ENCODE assay signal across 21 cellular contexts in genomic region chrX:117517994-117518393, GRCh38.
DNase-seq lines count a peak whose midpoint lies in the region; ATAC-seq, FAIRE-seq and TF ChIP-seq lines count a peak whose summit lies in the region.
"Had no signal": no experiment of that assay in that cellular context is flagged by ENCODE, and none has a peak within 500 bp of the region (broad histone marks: within the 10 kb centered on the region; RNA-seq: fewer than 3 reads in every experiment).

No MANE protein-coding gene starts in this region.

- H2AFZ ChIP-seq in HepG2 (ENCODE audit: low read length) (no peak overlapping the region), astrocyte (ENCODE audit: low read depth, low read length) (no peak overlapping the region)

- TF ChIP-seq CTCF in HepG2 (CRISPR knock-in tag; IDR thresholded peaks at IDR 0.05) (no peak), right lobe of liver (IDR thresholded peaks at IDR 0.05) (no peak), astrocyte (IDR thresholded peaks at IDR 0.05; ENCODE audit: insufficient read depth, low read depth, low read length) (no peak), pancreas (IDR thresholded peaks at IDR 0.05) (no peak)

- no peak for TF ChIP-seq POLR2A in HepG2 (IDR thresholded peaks at IDR 0.05; ENCODE audit: insufficient read depth in 1 of 2, low read depth in 2 of 2, low read length in 2 of 2)
- TF ChIP-seq POLR2A in right lobe of liver (IDR thresholded peaks at IDR 0.05), result no peak

- no peak for TF ChIP-seq EP300 in HepG2 (IDR thresholded peaks at IDR 0.05; ENCODE audit: low read depth in 2 of 2, low read length in 2 of 2)
- no peak for TF ChIP-seq EP300 in HepG2 (CRISPR knock-in tag; IDR thresholded peaks at IDR 0.05; ENCODE audit: borderline replicate concordance)

- H3K4me3 ChIP-seq in HepG2 (replicated peaks in 1 of 3; ENCODE audit: insufficient read depth in 1 of 3, low read depth in 2 of 3, low read length in 3 of 3) (no peak overlapping the region), right lobe of liver (no peak overlapping the region), astrocyte (ENCODE audit: insufficient read depth, low read depth, low read length) (no peak overlapping the region), pancreas (no peak overlapping the region), H7 (ENCODE audit: insufficient read depth, low read depth, low read length) (no peak overlapping the region)
- H3K4me3 ChIP-seq: BLaER1 treated with 17β-estradiol and CSF1 and Interleukin-3, amounts not matched to agents 10 nM and 100 nM; GM12878 had no signal

- H3K9ac ChIP-seq in HepG2 (ENCODE audit: insufficient read depth, low read depth, low read length) (no peak overlapping the region), astrocyte (ENCODE audit: low read length) (no peak overlapping the region)
- H3K9ac ChIP-seq: BLaER1 treated with 17β-estradiol and CSF1 and Interleukin-3, amounts not matched to agents 10 nM and 100 nM had no signal

- no peaks in the 10 kb centered on the region for H3K27me3 ChIP-seq in HepG2 (ENCODE audit: control insufficient read depth in 1 of 2, insufficient read depth in 2 of 2, low read length in 2 of 2)
- H3K27me3 ChIP-seq in right lobe of liver, result no peaks in the 10 kb centered on the region
- no peaks in the 10 kb centered on the region for H3K27me3 ChIP-seq in astrocyte (ENCODE audit: insufficient read depth, low read length)
- no peaks in the 10 kb centered on the region for H3K27me3 ChIP-seq in pancreas
- H3K27me3 ChIP-seq in H7 (ENCODE audit: control insufficient read depth, insufficient read depth, low read length), result no peaks in the 10 kb centered on the region
- H3K27me3 ChIP-seq: BLaER1 treated with 17β-estradiol and CSF1 and Interleukin-3, amounts not matched to agents 10 nM and 100 nM had no signal

- H3K27me3 Mint-ChIP-seq in astrocyte (ENCODE audit: low read depth, unreplicated experiment), result no peaks in the 10 kb centered on the region
- H3K27me3 Mint-ChIP-seq: B cell; CD4-positive, alpha-beta T cell had no signal

- FAIRE-seq in HepG2 (lab: Jason Lieb, UNC), result no peak
- peak; percentile 52 for FAIRE-seq in astrocyte (lab: Jason Lieb, UNC)
- FAIRE-seq in pancreas (lab: Jason Lieb, UNC), result peak; percentile 45
- FAIRE-seq: D721Med, G401.6, GM12878, GM12892, GM18507 had no signal

- intact Hi-C loops in HepG2 (cut with micrococcal nuclease; ENCODE audit: unreplicated experiment), result no loop called here
- intact Hi-C loops in right lobe of liver (cut with DNase I), result no loop called here
- intact Hi-C loops in pancreas (cut with DNase I), result no loop called here

- H3K4me2 ChIP-seq in HepG2 (ENCODE audit: low read depth, low read length) (no peak overlapping the region), astrocyte (ENCODE audit: low read length) (no peak overlapping the region)
- H3K4me2 ChIP-seq: BLaER1 treated with 17β-estradiol and CSF1 and Interleukin-3, amounts not matched to agents 10 nM and 100 nM had no signal

- H3K4me3 Mint-ChIP-seq in astrocyte (ENCODE audit: unreplicated experiment), result no peak overlapping the region
- H3K4me3 Mint-ChIP-seq: B cell; CD4-positive, alpha-beta T cell; CD8-positive, alpha-beta T cell had no signal

- no peaks in the 10 kb centered on the region for H3K9me3 Mint-ChIP-seq in astrocyte (ENCODE audit: unreplicated experiment)
- H3K9me3 Mint-ChIP-seq: CD4-positive, alpha-beta T cell had no signal

- H3K36me3 ChIP-seq in HepG2 (replicated peaks in 1 of 2; ENCODE audit: control insufficient read depth in 1 of 2, insufficient read depth in 2 of 2, low read length in 2 of 2), result no peaks in the 10 kb centered on the region
- no peaks in the 10 kb centered on the region for H3K36me3 ChIP-seq in right lobe of liver
- no peaks in the 10 kb centered on the region for H3K36me3 ChIP-seq in astrocyte (ENCODE audit: insufficient read depth, low read length)
- H3K36me3 ChIP-seq in pancreas, result no peaks in the 10 kb centered on the region
- no peaks in the 10 kb centered on the region for H3K36me3 ChIP-seq in H7 (replicated peaks; ENCODE audit: control insufficient read depth, insufficient read depth, low read length)
- H3K36me3 ChIP-seq: BLaER1 treated with 17β-estradiol and CSF1 and Interleukin-3, amounts not matched to agents 10 nM and 100 nM had no signal

- WGBS in HepG2 (ENCODE audit: low lambda C conversion rate), result 0% methylated on average over 1 of the region's 1 CpG
- WGBS in right lobe of liver (ENCODE audit: insufficient coverage, low coverage, low lambda C conversion rate, missing lambda C conversion rate), result 41% methylated on average over 1 of the region's 1 CpG
- 83 to 90% methylated on average over 1 of the region's 1 CpG for WGBS in pancreas, 2 donors

- BruUV-seq in HepG2 (replicated peaks; lab: Mats Ljungman, UMichigan), result no TSS peak

- in situ Hi-C loops in HepG2 (cut with HindIII; ENCODE audit: extremely low pct_ligation_motif_present, low pct_unique_long_range_greater_than_20kb), result no loop called here
- in situ Hi-C loops in ACHN (cut with HindIII; ENCODE audit: low pct_ligation_motif_present, low pct_unique_long_range_greater_than_20kb, low sequenced_read_pairs), result no loop called here

- no peaks in the 10 kb centered on the region for H3K9me3 ChIP-seq in HepG2 (ENCODE audit: low read length)
- H3K9me3 ChIP-seq in right lobe of liver, result no peaks in the 10 kb centered on the region
- H3K9me3 ChIP-seq in astrocyte (ENCODE audit: insufficient read depth, low read depth, low read length), result no peaks in the 10 kb centered on the region
- H3K9me3 ChIP-seq in pancreas, result no peaks in the 10 kb centered on the region
- H3K9me3 ChIP-seq: BLaER1 treated with 17β-estradiol and CSF1 and Interleukin-3, amounts not matched to agents 10 nM and 100 nM; Caco-2 had no signal

- H3K27ac ChIP-seq in HepG2 (ENCODE audit: extremely low read length, insufficient read depth, low read length) (no peak overlapping the region), right lobe of liver (no peak overlapping the region), astrocyte (ENCODE audit: low read depth, low read length) (no peak overlapping the region), pancreas (no peak overlapping the region)
- H3K27ac ChIP-seq: 22Rv1; BLaER1 treated with 17β-estradiol and CSF1 and Interleukin-3, amounts not matched to agents 10 nM and 100 nM; C4-2B had no signal

- no peak overlapping the region for H3K27ac Mint-ChIP-seq in astrocyte (ENCODE audit: unreplicated experiment)
- H3K27ac Mint-ChIP-seq: B cell; CD4-positive, alpha-beta T cell; CD8-positive, alpha-beta T cell had no signal

- no peaks in the 10 kb centered on the region for H3K4me1 ChIP-seq in HepG2 (ENCODE audit: insufficient read depth, low read length)
- H3K4me1 ChIP-seq in right lobe of liver, result peaks cover 0 to 5% (median 0%) of the 10 kb centered on the region in 4 donors
- no peaks in the 10 kb centered on the region for H3K4me1 ChIP-seq in astrocyte (ENCODE audit: insufficient read depth, low read length)
- H3K4me1 ChIP-seq in pancreas, result peaks cover 0 to 9% (median 0%) of the 10 kb centered on the region in 3 donors
- H3K4me1 ChIP-seq: Caco-2 had no signal

- no peak for TF ChIP-seq RAD21 in HepG2 (CRISPR knock-in tag; IDR thresholded peaks at IDR 0.05)

- H4K20me1 ChIP-seq in HepG2 (ENCODE audit: insufficient read depth, low read length) (no peaks in the 10 kb centered on the region), astrocyte (ENCODE audit: insufficient read depth, low read length) (no peaks in the 10 kb centered on the region)
- H4K20me1 ChIP-seq: BLaER1 treated with 17β-estradiol and CSF1 and Interleukin-3, amounts not matched to agents 10 nM and 100 nM had no signal

- DNase-seq in HepG2 (ENCODE audit: low spot score) (no peak), right lobe of liver (no peak), astrocyte (ENCODE audit: low read depth) (no peak), pancreas (no peak), ACHN (no peak), H7 (no peak)
- DNase-seq: AML-193; Caco-2; Calu3; CD4-positive, alpha-beta T cell; CD8-positive, alpha-beta T cell; DMS79 treated with DMSO at 0.1 percent for 48 hours had no signal

- CTCF ChIA-PET in HepG2 (lab: Yijun Ruan, JAX; ENCODE audit: low intra/inter-chr PET ratio, low total read pairs), result no interaction called here

- POLR2A ChIA-PET in HepG2 (lab: Yijun Ruan, JAX), result no interaction called here

- H3K4me1 Mint-ChIP-seq in astrocyte (ENCODE audit: low read depth, unreplicated experiment), result no peaks in the 10 kb centered on the region
- H3K4me1 Mint-ChIP-seq: B cell had no signal

- ATAC-seq in HepG2, result no peak
- no peak for ATAC-seq in right lobe of liver
- ATAC-seq in pancreas, result no peak
- ATAC-seq: CD8-positive, alpha-beta T cell; GM12878 had no signal

- H3K36me3 Mint-ChIP-seq in astrocyte (ENCODE audit: low read depth, unreplicated experiment), result no peaks in the 10 kb centered on the region
- H3K36me3 Mint-ChIP-seq: CD8-positive, alpha-beta T cell had no signal

- H3K79me2 ChIP-seq in HepG2 (ENCODE audit: insufficient read depth, low read length), result no peaks in the 10 kb centered on the region
- H3K79me2 ChIP-seq in astrocyte (ENCODE audit: insufficient read depth, low read length), result no peaks in the 10 kb centered on the region

TF ChIP-seq in HepG2, 621 proteins besides CTCF, POLR2A, EP300 and RAD21:
- no peak for TF ChIP-seq FOXA1 (IDR thresholded peaks at IDR 0.05)
- no peak for TF ChIP-seq FOXA1 (CRISPR knock-in tag; IDR thresholded peaks at IDR 0.05)
- no peak for TF ChIP-seq ZNF788 (CRISPR knock-in tag; IDR thresholded peaks at IDR 0.05; ENCODE audit: borderline replicate concordance)
- no peak for TF ChIP-seq SP140L (CRISPR knock-in tag; IDR thresholded peaks at IDR 0.05; ENCODE audit: borderline replicate concordance)
- TF ChIP-seq MAFK (conservative IDR thresholded peaks at IDR 0.05 in 1 of 2, IDR thresholded peaks at IDR 0.05 in 1 of 2; ENCODE audit: low read length in 2 of 2), result peak; percentile 63 to 82
- TF ChIP-seq MAFF (IDR thresholded peaks at IDR 0.05; ENCODE audit: low read depth, low read length), result peak; percentile 80
- TF ChIP-seq ZNF556 (CRISPR knock-in tag; IDR thresholded peaks at IDR 0.05; ENCODE audit: borderline replicate concordance), result no peak
- TF ChIP-seq HIVEP1 (CRISPR knock-in tag; IDR thresholded peaks at IDR 0.05), result no peak
- TF ChIP-seq ZNF282 (IDR thresholded peaks at IDR 0.05; ENCODE audit: partially characterized antibody), result no peak
